Comparison of ENCODE assay signal across 20 cellular contexts in the genomic region with DNA sequence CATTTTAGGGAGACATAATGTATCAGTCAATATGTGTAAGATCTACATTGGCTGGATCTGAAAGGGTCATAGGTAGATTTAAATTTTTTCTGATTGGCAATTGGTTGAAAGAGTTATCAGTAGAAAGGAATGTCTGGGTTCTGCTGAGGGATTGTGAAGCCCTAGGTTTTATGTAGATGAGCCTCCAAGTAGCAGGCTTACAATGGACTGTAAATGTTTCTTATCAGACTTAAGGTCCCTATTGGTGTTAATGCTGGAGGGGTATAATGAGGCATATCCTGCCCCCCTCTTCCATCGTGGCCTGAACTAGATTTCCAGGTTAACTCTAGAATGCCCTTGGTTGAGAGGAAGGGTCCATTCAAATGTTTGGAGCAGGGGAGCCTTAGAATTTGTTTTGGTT.
A peak's percentile ranks its signal among the peaks of the same experiment; 100 is the strongest.
DNase-seq lines count a peak whose midpoint lies in the region; ATAC-seq and TF ChIP-seq lines count a peak whose summit lies in the region.
"Had no signal": no experiment of that assay in that cellular context is flagged by ENCODE, and none has a peak within 500 bp of the region (broad histone marks: within the 10 kb centered on the region; RNA-seq: fewer than 3 reads in every experiment).

No MANE protein-coding gene starts in this region.

- H3K27me3 Mint-ChIP-seq in Calu3 (ENCODE audit: unreplicated experiment) (no peaks in the 10 kb centered on the region), endodermal cell (ENCODE audit: insufficient read depth) (peaks cover 18% of the 10 kb centered on the region)
- H3K27me3 Mint-ChIP-seq: IgD-negative memory B cell had no signal

- H3K27ac ChIP-seq in Peyer's patch (peak overlapping the region in 3 of 4 donors; percentile 18 to 80 (median 53)), endodermal cell (ENCODE audit: low read depth, low read length) (no peak overlapping the region), dorsolateral prefrontal cortex (no peak overlapping the region)
- H3K27ac ChIP-seq: KMS-11, SJSA1 had no signal

- H3K9me3 Mint-ChIP-seq in Calu3 (ENCODE audit: low read depth, unreplicated experiment) (no peaks in the 10 kb centered on the region), endodermal cell (peaks cover 19% of the 10 kb centered on the region)
- H3K9me3 Mint-ChIP-seq: IgD-negative memory B cell had no signal

- DNase-seq in Calu3 (no peak), Peyer's patch (no peak), endodermal cell (peak; percentile 71), mucosa of descending colon (no peak), AG08396 (ENCODE audit: low spot score) (no peak), dorsolateral prefrontal cortex (no peak)
- DNase-seq in stimulated activated naive CD8-positive, alpha-beta T cell treated with anti-CD3 and anti-CD28 coated beads, Interleukin-15, Interleukin-2, amounts not matched to agents 100 U/mL and 50 U/mL, for 24 hours = no peak
- DNase-seq: 8988T; ACHN; CD4-positive, CD25-positive, alpha-beta regulatory T cell; MM.1S; NCI-H2029; NCI-H446; NCI-H524 treated with DMSO at 0.1 percent for 48 hours; NCI-H774; PC-3 had no signal

- H3K27me3 ChIP-seq in Peyer's patch (no peaks in the 10 kb centered on the region), endodermal cell (ENCODE audit: control insufficient read depth, insufficient read depth, low read length, poor library complexity, severe bottlenecking) (no peaks in the 10 kb centered on the region), dorsolateral prefrontal cortex (peaks cover 0 to 4% (median 0%) of the 10 kb centered on the region in 45 donors)
- H3K27me3 ChIP-seq: SJSA1 had no signal

- ATAC-seq in mucosa of descending colon (peak; percentile 6), HG03095 (IDR thresholded peaks at IDR 0.05; ENCODE audit: unreplicated experiment) (no peak)
- ATAC-seq in stimulated activated naive CD8-positive, alpha-beta T cell treated with anti-CD3 and anti-CD28 coated beads, Interleukin-15, Interleukin-2, amounts not matched to agents 100 U/mL and 50 U/mL, for 24 hours = no peak
- ATAC-seq: PC-3 had no signal

- no peak for TF ChIP-seq CTCF in Calu3 (IDR thresholded peaks at IDR 0.05; ENCODE audit: unreplicated experiment)
- TF ChIP-seq CTCF in Peyer's patch (IDR thresholded peaks at IDR 0.05) = no peak
- TF ChIP-seq CTCF in endodermal cell (conservative IDR thresholded peaks at IDR 0.05) = no peak
- no peak for TF ChIP-seq CTCF in mucosa of descending colon (IDR thresholded peaks at IDR 0.05)
- no peak for TF ChIP-seq CTCF in dorsolateral prefrontal cortex (IDR thresholded peaks at IDR 0.05 in 54 of 56, conservative IDR thresholded peaks at IDR 0.05 in 2 of 56; ENCODE audit: low read depth in 1 of 56, partially characterized antibody in 56 of 56)

- H3K9me3 ChIP-seq in Peyer's patch (no peaks in the 10 kb centered on the region), endodermal cell (ENCODE audit: control insufficient read depth, low read length) (peaks cover 14% of the 10 kb centered on the region), mucosa of descending colon (no peaks in the 10 kb centered on the region)
- H3K9me3 ChIP-seq: SJSA1 had no signal

- H3K4me1 ChIP-seq in Peyer's patch (peaks cover 0 to 30% (median 2%) of the 10 kb centered on the region in 4 donors), endodermal cell (ENCODE audit: control insufficient read depth, insufficient read depth, low read length) (peaks cover 9% of the 10 kb centered on the region), mucosa of descending colon (ENCODE audit: low read depth) (peaks cover 35% of the 10 kb centered on the region)

- CTCF ChIA-PET in Calu3 (lab: Charles Lee) = interaction anchor here (1.0 kb wide), 1 partner anchor 21 kb away, joined by 4 read pairs; no protein-coding TSS in a partner anchor

- intact Hi-C loops in Calu3 (cut with micrococcal nuclease; ENCODE audit: unreplicated experiment) (no loop called here), mucosa of descending colon (cut with DNase I, micrococcal nuclease) (no loop called here), dorsolateral prefrontal cortex (cut with DNase I) (no loop called here)

- H3K36me3 Mint-ChIP-seq in Calu3 (ENCODE audit: insufficient read depth, unreplicated experiment) (peaks cover 10% of the 10 kb centered on the region), endodermal cell (ENCODE audit: low read depth) (no peaks in the 10 kb centered on the region)
- H3K36me3 Mint-ChIP-seq: CD4-positive, CD25-positive, alpha-beta regulatory T cell; IgD-negative memory B cell had no signal

- H3K4me3 ChIP-seq in Peyer's patch (no peak overlapping the region), endodermal cell (ENCODE audit: low read length) (no peak overlapping the region), mucosa of descending colon (no peak overlapping the region), dorsolateral prefrontal cortex (no peak overlapping the region)
- H3K4me3 ChIP-seq: SJSA1 had no signal

- BruUV-seq in Calu3 (replicated peaks; lab: Mats Ljungman, UMichigan) = no TSS peak

- H3K27ac Mint-ChIP-seq in Calu3 (ENCODE audit: unreplicated experiment) (peak overlapping the region; percentile 38), endodermal cell (peak overlapping the region; percentile 93)
- H3K27ac Mint-ChIP-seq: CD4-positive, CD25-positive, alpha-beta regulatory T cell had no signal

- peaks cover 35% of the 10 kb centered on the region for H3K4me1 Mint-ChIP-seq in Calu3 (ENCODE audit: low read depth, unreplicated experiment)
- peaks cover 49% of the 10 kb centered on the region for H3K4me1 Mint-ChIP-seq in endodermal cell
- H3K4me1 Mint-ChIP-seq: CD4-positive, CD25-positive, alpha-beta regulatory T cell had no signal

- WGBS in endodermal cell (ENCODE audit: insufficient coverage in 1 of 2, insufficient read length in 1 of 2), 2 experiments = 5% methylated on average over 1 of the region's 1 CpG; no CpG with 5 or more reads in 1 of the 2 experiments

- no peak overlapping the region for H3K9ac ChIP-seq in endodermal cell (ENCODE audit: extremely low read depth, low read length, poor library complexity, severe bottlenecking)
- H3K9ac ChIP-seq: KMS-11 had no signal

- no peak for TF ChIP-seq POLR2A in Peyer's patch (IDR thresholded peaks at IDR 0.05)

- no peak overlapping the region for H3K4me3 Mint-ChIP-seq in Calu3 (ENCODE audit: low read depth, unreplicated experiment)
- H3K4me3 Mint-ChIP-seq in endodermal cell = no peak overlapping the region
- H3K4me3 Mint-ChIP-seq: CD4-positive, CD25-positive, alpha-beta regulatory T cell; IgD-negative memory B cell had no signal

- H3K36me3 ChIP-seq in Peyer's patch (no peaks in the 10 kb centered on the region), endodermal cell (ENCODE audit: control insufficient read depth, insufficient read depth, low read length) (no peaks in the 10 kb centered on the region), mucosa of descending colon (ENCODE audit: low read depth) (no peaks in the 10 kb centered on the region)
- H3K36me3 ChIP-seq: SJSA1 had no signal

Comparison
In these comparisons a context has a peak if more than half of its experiments do, and no peak if none do; other contexts are left out.
1. H3K27ac ChIP-seq: peak in Peyer's patch (3 of 4); none in endodermal cell (single experiment) and dorsolateral prefrontal cortex (0 of 59).